8 cellular contexts compared by ENCODE assay signal in the genomic region with DNA sequence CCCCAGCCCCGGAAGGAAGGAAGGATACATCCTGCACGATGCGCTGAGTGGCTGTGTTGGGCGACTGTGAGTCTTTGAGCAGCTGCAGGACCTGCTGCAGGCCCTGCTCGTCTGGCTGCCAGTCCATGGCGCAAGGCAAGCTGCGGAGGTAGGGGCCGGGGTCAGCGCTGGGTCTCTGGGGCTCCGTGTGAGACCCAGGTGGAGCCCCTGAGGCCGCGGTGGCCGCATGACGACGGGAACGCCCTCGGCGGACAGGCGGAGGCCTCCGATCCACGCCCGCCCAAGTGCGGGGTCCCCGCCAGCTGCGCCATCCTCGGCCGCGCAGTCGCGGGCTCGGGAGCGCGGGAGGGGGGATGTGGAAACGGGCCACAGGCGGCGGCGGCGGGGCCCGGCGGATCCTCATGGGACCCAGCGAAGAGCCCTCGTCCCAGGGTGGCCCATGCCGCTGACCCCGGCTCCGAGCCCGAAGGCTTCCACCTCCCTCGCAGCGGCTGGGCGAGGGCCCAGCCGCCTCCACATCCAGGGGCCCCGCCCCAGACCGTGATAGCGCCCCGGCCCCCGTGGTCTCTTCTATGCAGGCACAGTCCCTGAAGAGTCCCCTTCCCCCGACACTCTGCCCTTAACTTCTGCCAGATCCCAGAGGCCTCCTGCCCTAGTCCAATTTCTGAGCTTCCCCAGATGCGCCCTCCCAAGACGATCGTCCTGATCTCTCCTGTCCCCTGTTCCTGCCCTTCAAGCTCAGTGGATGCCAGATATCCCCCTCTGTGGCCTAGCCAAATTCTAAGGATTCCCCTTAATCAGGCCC. TPM values are rescaled to one million over a fixed set of nuclear protein-coding genes. Genes with fewer than 3 reads are reported as not detected.
DNase-seq lines count a peak whose midpoint lies in the region; ATAC-seq and TF ChIP-seq lines count a peak whose summit lies in the region.

No MANE protein-coding gene starts in this region.

- peak overlapping the region; percentile 74 for H3K27ac ChIP-seq in SU-DHL-6 (ENCODE audit: low read depth, low read length)
- H3K27ac ChIP-seq in epithelial cell of prostate = peak overlapping the region; percentile 93

- no peaks in the 10 kb centered on the region for H3K9me2 ChIP-seq in SU-DHL-6 (replicated peaks; ENCODE audit: insufficient read depth, low read length)

- peak overlapping the region; percentile 96 for H3K4me3 ChIP-seq in GM12864 (ENCODE audit: low read depth, low read length)
- peak overlapping the region; percentile 79 for H3K4me3 ChIP-seq in SU-DHL-6 (ENCODE audit: insufficient read depth, low read length, poor library complexity, severe bottlenecking)

- H3K4me1 Mint-ChIP-seq in naive thymus-derived CD8-positive, alpha-beta T cell = peaks cover 31 to 51% (median 47%) of the 10 kb centered on the region in 4 donors

- no peaks in the 10 kb centered on the region for H3K9me3 Mint-ChIP-seq in naive thymus-derived CD8-positive, alpha-beta T cell

- no peak for DNase-seq in GM12864 (ENCODE audit: low read depth)
- no peak for DNase-seq in epithelial cell of prostate (ENCODE audit: low read depth, low spot score)
- peak in 1 of 10 donors; percentile 13 for DNase-seq in naive thymus-derived CD8-positive, alpha-beta T cell
- DNase-seq in SIG-M5 (lab: John Stamatoyannopoulos, UW) = no peak
- DNase-seq in midbrain (lab: John Stamatoyannopoulos, UW) = no peak
- no peak for DNase-seq in germinal center (ENCODE audit: low spot score)

- H3K27me3 Mint-ChIP-seq in naive thymus-derived CD8-positive, alpha-beta T cell = no peaks in the 10 kb centered on the region

- H3K4me2 ChIP-seq in SU-DHL-6 (ENCODE audit: low read depth, low read length, poor library complexity, severe bottlenecking) = peak overlapping the region; percentile 87

- peaks cover 65% of the 10 kb centered on the region for H3K79me2 ChIP-seq in SU-DHL-6 (ENCODE audit: insufficient read depth, low read length)

- no peaks in the 10 kb centered on the region; the same call in 1 of the 2 replicates for H3F3A ChIP-seq in SU-DHL-6 (ENCODE audit: insufficient read depth)

- H3K9me3 ChIP-seq in SU-DHL-6 (ENCODE audit: insufficient read depth, low read length) = no peaks in the 10 kb centered on the region

- peaks cover 7% of the 10 kb centered on the region; the same call in 1 of the 2 replicates for H4K20me1 ChIP-seq in SU-DHL-6 (ENCODE audit: low read depth, low read length)

- no peak overlapping the region for H2AFZ ChIP-seq in SU-DHL-6 (ENCODE audit: low read depth, low read length, severe bottlenecking)

- H3K36me3 ChIP-seq in SU-DHL-6 (ENCODE audit: low read length) = peaks cover 4% of the 10 kb centered on the region; the same call in 1 of the 2 replicates

- peaks cover 0 to 25% (median 0%) of the 10 kb centered on the region in 3 donors for H3K36me3 Mint-ChIP-seq in naive thymus-derived CD8-positive, alpha-beta T cell

- POLR2A ChIA-PET in naive thymus-derived CD8-positive, alpha-beta T cell (lab: Charles Lee) = interaction anchor here (0.5 to 8.7 kb wide), 8 partner anchors 14 to 1802 kb away, joined by 3 to 158 read pairs (median 6); a partner anchor contains a TSS

- H3K9ac ChIP-seq in SU-DHL-6 (ENCODE audit: low read length) = peak overlapping the region; percentile 87

- TF ChIP-seq CTCF in GM12864 (IDR thresholded peaks at IDR 0.05; ENCODE audit: low read depth, low read length, missing control alignments) (no peak), SU-DHL-6 (IDR thresholded peaks at IDR 0.05; ENCODE audit: insufficient read depth, low read length, poor library complexity, severe bottlenecking) (no peak)

- no peak for ATAC-seq in naive thymus-derived CD8-positive, alpha-beta T cell
- no peak for ATAC-seq in HG02798 (IDR thresholded peaks at IDR 0.05; ENCODE audit: poor library complexity, unreplicated experiment)

- no peaks in the 10 kb centered on the region for H3K27me3 ChIP-seq in SU-DHL-6 (ENCODE audit: low read length)

- H3K4me3 Mint-ChIP-seq in naive thymus-derived CD8-positive, alpha-beta T cell = peak overlapping the region; percentile 84 to 96 (median 90)

- peak overlapping the region; percentile 85 to 96 (median 91) for H3K27ac Mint-ChIP-seq in naive thymus-derived CD8-positive, alpha-beta T cell

RNA-seq across cellular contexts. Expression of a gene that starts 2.7 kb away (rescaled TPM):
- total RNA-seq in naive thymus-derived CD8-positive, alpha-beta T cell = 10 to 100 TPM; 80.5 to 81.7 TPM
- 1 to 10 TPM; 2.0 to 3.1 (median 2.6) TPM for polyA plus RNA-seq in naive thymus-derived CD8-positive, alpha-beta T cell

RNA-seq across cellular contexts. Expression of a gene that starts 13.4 kb away (rescaled TPM):
- total RNA-seq in naive thymus-derived CD8-positive, alpha-beta T cell = 100 to 1,000 TPM; 197 to 220 TPM
- polyA plus RNA-seq in naive thymus-derived CD8-positive, alpha-beta T cell = 100 to 1,000 TPM; 181 to 206 (median 205) TPM

RNA-seq across cellular contexts. Expression of a gene that starts 16.2 kb away (rescaled TPM):
- 10 to 100 TPM; 26.7 to 30.9 TPM for total RNA-seq in naive thymus-derived CD8-positive, alpha-beta T cell
- 10 to 100 TPM; 46.8 to 72.3 (median 55.7) TPM for polyA plus RNA-seq in naive thymus-derived CD8-positive, alpha-beta T cell

RNA-seq across cellular contexts. Expression of a gene that starts 24.6 kb away (rescaled TPM):
- 1 to 10 TPM; 2.8 to 2.9 TPM for total RNA-seq in naive thymus-derived CD8-positive, alpha-beta T cell
- 1 to 10 TPM; 4.3 to 5.7 (median 5.4) TPM for polyA plus RNA-seq in naive thymus-derived CD8-positive, alpha-beta T cell

RNA-seq across cellular contexts. Expression of a gene that starts 30.5 kb away (rescaled TPM):
- total RNA-seq in naive thymus-derived CD8-positive, alpha-beta T cell = not detected
- not detected for polyA plus RNA-seq in naive thymus-derived CD8-positive, alpha-beta T cell
